8 cellular contexts compared by ENCODE assay signal in the genomic region with DNA sequence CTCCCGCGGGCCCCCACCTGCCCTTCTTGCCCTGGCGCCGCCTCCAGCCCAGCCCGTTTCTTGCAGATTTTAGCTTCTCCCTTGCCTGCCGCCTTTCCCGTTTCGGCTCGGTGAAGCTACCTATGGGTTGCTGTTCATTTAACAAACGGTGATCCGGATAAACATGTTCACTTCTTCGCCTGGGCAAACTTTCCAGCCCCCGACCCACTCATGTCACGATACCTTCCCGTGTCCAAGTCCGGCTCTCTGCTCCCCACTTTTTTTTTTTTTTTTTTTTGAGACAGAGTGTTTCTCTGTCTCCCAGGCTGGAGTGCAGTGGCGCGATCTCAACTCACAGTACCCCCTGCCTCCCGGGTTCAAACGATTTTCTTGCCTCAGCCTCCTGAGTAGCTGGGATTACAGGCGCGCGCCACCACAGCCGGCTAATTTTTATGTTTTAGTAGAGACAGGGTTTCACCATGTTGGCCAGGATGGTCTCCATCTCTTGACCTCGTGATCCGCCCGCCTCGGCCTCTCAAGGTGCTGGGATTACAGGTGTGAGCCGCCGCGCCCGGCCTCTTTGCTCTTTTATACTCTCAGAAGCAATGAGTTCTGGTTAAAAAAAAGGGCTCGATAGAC. TPM values are rescaled to one million over a fixed set of nuclear protein-coding genes. Genes with fewer than 3 reads are reported as not detected.
DNase-seq lines count a peak whose midpoint lies in the region; ATAC-seq lines count a peak whose summit lies in the region.

No MANE protein-coding gene starts in this region.

- H3K4me1 ChIP-seq in HAP-1 (peaks cover 7% of the 10 kb centered on the region), right cardiac atrium (ENCODE audit: control insufficient read depth, insufficient read depth, low read length) (peaks cover 8% of the 10 kb centered on the region)

- DNase-seq in HAP-1 (ENCODE audit: low spot score in 2 of 2) (no peak), right cardiac atrium (peak in 2 of 3 donors; percentile 15 to 67), AG08395 (ENCODE audit: low spot score) (no peak), AG20443 (ENCODE audit: low spot score) (no peak), NCI-H1105 treated with DMSO at 0.1 percent for 48 hours (lab: John Stamatoyannopoulos, UW) (no peak), ureter (ENCODE audit: low spot score) (no peak)
- no peak for DNase-seq in activated T-helper 2 cell treated with anti-CD3 and anti-CD28 coated beads, Interferon-gamma antibody, Interleukin-2, Interleukin-4, amounts not matched to agents 10 μg/mL and 5 μg/mL and 100 μg/mL, durations not matched to agents 14 hours and 24 hours and 36 hours (ENCODE audit: low spot score)

- intact Hi-C loops in activated T-helper 2 cell treated with anti-CD3 and anti-CD28 coated beads, Interferon-gamma antibody, Interleukin-2, Interleukin-4, amounts not matched to agents 10 μg/mL and 5 μg/mL and 100 μg/mL, durations not matched to agents 14 hours and 24 hours and 36 hours (cut with micrococcal nuclease) = loop anchor here (1.0 to 5.0 kb wide), 7 partner anchors 46 to 727 kb away; no protein-coding TSS in a partner anchor
- intact Hi-C loops in right cardiac atrium (cut with DNase I) = loop anchor here in 3 of 4 donors (5.0 to 10.0 kb wide), 3 partner anchors 102 to 285 kb away; a partner anchor contains a TSS

- ATAC-seq in right cardiac atrium = no peak

- peak overlapping the region; percentile 86 for H3K4me3 Mint-ChIP-seq in activated T-helper 2 cell treated with anti-CD3 and anti-CD28 coated beads, Interferon-gamma antibody, Interleukin-2, Interleukin-4, amounts not matched to agents 10 μg/mL and 5 μg/mL and 100 μg/mL, durations not matched to agents 14 hours and 24 hours and 36 hours (ENCODE audit: low read depth)

- H3K36me3 ChIP-seq in HAP-1 (replicated peaks) = no peaks in the 10 kb centered on the region

- H3K4me3 ChIP-seq in HAP-1 = peak overlapping the region; percentile 71
- peak overlapping the region; percentile 51 for H3K4me3 ChIP-seq in right cardiac atrium (ENCODE audit: low read length)
- peak overlapping the region; percentile 47 to 75 (median 60) for H3K4me3 ChIP-seq in skin epidermis

- 42% methylated on average over 33 of the region's 33 CpGs for WGBS in right cardiac atrium

- peaks cover 3% of the 10 kb centered on the region for H3K36me3 Mint-ChIP-seq in activated T-helper 2 cell treated with anti-CD3 and anti-CD28 coated beads, Interferon-gamma antibody, Interleukin-2, Interleukin-4, amounts not matched to agents 10 μg/mL and 5 μg/mL and 100 μg/mL, durations not matched to agents 14 hours and 24 hours and 36 hours (ENCODE audit: low read depth)

- H3K9me3 Mint-ChIP-seq in activated T-helper 2 cell treated with anti-CD3 and anti-CD28 coated beads, Interferon-gamma antibody, Interleukin-2, Interleukin-4, amounts not matched to agents 10 μg/mL and 5 μg/mL and 100 μg/mL, durations not matched to agents 14 hours and 24 hours and 36 hours = no peaks in the 10 kb centered on the region

- H3K9me3 ChIP-seq in HAP-1 (no peaks in the 10 kb centered on the region), right cardiac atrium (ENCODE audit: control insufficient read depth, low read length) (no peaks in the 10 kb centered on the region)

- H3K27ac ChIP-seq in right cardiac atrium (ENCODE audit: low read length) = peak overlapping the region; percentile 98
- peak overlapping the region; percentile 3 to 99 (median 98) for H3K27ac ChIP-seq in skin epidermis

- in situ Hi-C loops in HAP-1 (cut with MboI; ENCODE audit: low sequenced_read_pairs) = no loop called here

- no peaks in the 10 kb centered on the region for H3K27me3 Mint-ChIP-seq in activated T-helper 2 cell treated with anti-CD3 and anti-CD28 coated beads, Interferon-gamma antibody, Interleukin-2, Interleukin-4, amounts not matched to agents 10 μg/mL and 5 μg/mL and 100 μg/mL, durations not matched to agents 14 hours and 24 hours and 36 hours (ENCODE audit: low read depth)

- H3K27ac Mint-ChIP-seq in activated T-helper 2 cell treated with anti-CD3 and anti-CD28 coated beads, Interferon-gamma antibody, Interleukin-2, Interleukin-4, amounts not matched to agents 10 μg/mL and 5 μg/mL and 100 μg/mL, durations not matched to agents 14 hours and 24 hours and 36 hours = peak overlapping the region; percentile 98

- no peaks in the 10 kb centered on the region for H3K27me3 ChIP-seq in HAP-1 (ENCODE audit: low read depth)
- no peaks in the 10 kb centered on the region for H3K27me3 ChIP-seq in right cardiac atrium (ENCODE audit: control insufficient read depth, insufficient read depth)

- peaks cover 27% of the 10 kb centered on the region for H3K4me1 Mint-ChIP-seq in activated T-helper 2 cell treated with anti-CD3 and anti-CD28 coated beads, Interferon-gamma antibody, Interleukin-2, Interleukin-4, amounts not matched to agents 10 μg/mL and 5 μg/mL and 100 μg/mL, durations not matched to agents 14 hours and 24 hours and 36 hours (ENCODE audit: low read depth)

RNA-seq across cellular contexts. Expression of a gene that starts 1.0 kb away (rescaled TPM):
- 5.8 and 6.1 TPM in 2 replicates for total RNA-seq in activated T-helper 2 cell treated with anti-CD3 and anti-CD28 coated beads, Interferon-gamma antibody, Interleukin-2, Interleukin-4, amounts not matched to agents 10 μg/mL and 5 μg/mL and 100 μg/mL, durations not matched to agents 14 hours and 24 hours and 36 hours
- total RNA-seq in right cardiac atrium (10 to 100 TPM; 15.2 to 17.1 (median 15.9) TPM), ureter (11.2 TPM)
- 14.9 TPM for polyA plus RNA-seq in right cardiac atrium

Comparison
In these comparisons a context has a peak if more than half of its experiments do, and no peak if none do; other contexts are left out.
1. DNase-seq: peak in right cardiac atrium (2 of 3); none in HAP-1 (0 of 2), activated T-helper 2 cell treated with anti-CD3 and anti-CD28 coated beads, Interferon-gamma antibody, Interleukin-2, Interleukin-4, amounts not matched to agents 10 μg/mL and 5 μg/mL and 100 μg/mL, durations not matched to agents 14 hours and 24 hours and 36 hours (single experiment), AG08395 (single experiment), AG20443 (single experiment), NCI-H1105 treated with DMSO at 0.1 percent for 48 hours (single experiment) and ureter (single experiment).
2. Peak in every context shown above with its lines, with median percentiles within 50 percentile points of each other: H3K4me3 ChIP-seq.